In the genomic region with DNA sequence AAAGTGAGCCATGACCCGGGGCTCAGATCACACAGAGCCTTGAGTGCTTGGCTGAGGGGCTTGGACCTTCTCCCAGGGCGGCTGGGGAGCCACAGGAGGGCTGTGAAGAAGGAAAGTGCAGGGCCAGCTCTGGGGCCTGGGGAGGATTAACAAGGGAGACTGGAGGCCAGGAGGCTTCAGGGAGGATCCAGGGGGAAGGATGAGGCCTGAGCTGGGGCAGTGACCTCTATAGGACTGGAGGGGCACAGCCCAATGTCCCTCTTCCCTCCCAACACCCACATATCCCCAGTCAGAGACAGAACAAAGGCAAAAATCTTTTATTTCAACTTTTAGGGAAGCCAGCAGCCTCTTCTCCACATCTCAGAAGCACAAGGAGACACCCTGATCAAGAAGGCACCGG, we compare ENCODE assay signal across 36 cellular contexts. TPM values are rescaled to one million over a fixed set of nuclear protein-coding genes. Genes with fewer than 3 reads are reported as not detected.
DNase-seq lines count a peak whose midpoint lies in the region; ATAC-seq, FAIRE-seq and TF ChIP-seq lines count a peak whose summit lies in the region.
"Had no signal": no experiment of that assay in that cellular context is flagged by ENCODE, and none has a peak within 500 bp of the region (broad histone marks: within the 10 kb centered on the region; RNA-seq: fewer than 3 reads in every experiment).

No MANE protein-coding gene starts in this region.

- peaks cover 14% of the 10 kb centered on the region; the same call in 1 of the 2 replicates for H3K23me2 ChIP-seq in H1 (ENCODE audit: low read depth, low read length)

- no peak for FAIRE-seq in H1 (lab: Jason Lieb, UNC)
- FAIRE-seq in GM12891 (lab: Jason Lieb, UNC): no peak
- FAIRE-seq: endometrium, small intestine had no signal

- H3K9me3 ChIP-seq in H1 (ENCODE audit: insufficient read depth in 2 of 2, low read depth in 1 of 2, low read length in 1 of 2) (no peaks in the 10 kb centered on the region), osteoblast (ENCODE audit: low read depth, low read length) (no peaks in the 10 kb centered on the region)
- H3K9me3 ChIP-seq: gastrocnemius medialis, HAP-1, lower lobe of right lung, ovary, upper lobe of right lung had no signal

- H2BK20ac ChIP-seq in H1 (ENCODE audit: low read length): no peak overlapping the region

- no peak for DNase-seq in activated CD8-positive, alpha-beta T cell treated with anti-CD3 and anti-CD28 coated beads for 36 hours
- no peak for DNase-seq in activated CD8-positive, alpha-beta T cell treated with anti-CD3 and anti-CD28 coated beads, Interleukin-2, amount 10 ng/mL, durations not matched to agents 7 days and 5 days
- DNase-seq in H1 (ENCODE audit: low read depth in 1 of 2, low spot score in 2 of 2): no peak
- peak; percentile 6 for DNase-seq in osteoblast (ENCODE audit: insufficient read length, low spot score, missing footprints)
- DNase-seq in NCI-H526 treated with DMSO at 0.1 percent for 48 hours (lab: John Stamatoyannopoulos, UW): no peak
- DNase-seq in GM12891 (ENCODE audit: insufficient read length, low spot score): no peak
- DNase-seq in osteocyte (ENCODE audit: extremely low spot score, unreplicated experiment): no peak
- DNase-seq: activated CD4-positive, alpha-beta T cell treated with anti-CD3 and anti-CD28 coated beads, Interleukin-2, amount 10 ng/mL, durations not matched to agents 24 days and 14 days; activated naive CD4-positive, alpha-beta T cell; activated T-cell treated with anti-CD3 and anti-CD28 coated beads, Interleukin-2, amount 50 U/mL, for 72 hours; CD8-positive, alpha-beta T cell; DMS 273 treated with DMSO at 0.1 percent for 48 hours; gastrocnemius medialis; Karpas-422; lower lobe of right lung; naive thymus-derived CD4-positive, alpha-beta T cell; NCI-H2029; NCI-H524 treated with DMSO at 0.1 percent for 48 hours; ovary; SHP77 treated with DMSO at 0.1 percent for 48 hours; small intestine; stimulated activated naive CD8-positive, alpha-beta T cell treated with anti-CD3 and anti-CD28 coated beads, Interleukin-15, Interleukin-2, amounts not matched to agents 100 U/mL and 50 U/mL, for 24 hours; T1000; upper lobe of right lung; WERI-Rb-1 had no signal

- no peak overlapping the region for H3K14ac ChIP-seq in H1 (ENCODE audit: insufficient read length)

- H3K4me2 ChIP-seq in H1 (ENCODE audit: insufficient read depth in 1 of 2, low read depth in 2 of 2, low read length in 2 of 2) (no peak overlapping the region), osteoblast (ENCODE audit: insufficient read depth, low read length) (no peak overlapping the region)

- no peak overlapping the region for H2BK15ac ChIP-seq in H1 (ENCODE audit: low read length)

- no peak overlapping the region for H3K23ac ChIP-seq in H1 (ENCODE audit: insufficient read length)

- no peak overlapping the region for H3K9ac ChIP-seq in H1 (replicated peaks in 1 of 4; ENCODE audit: extremely low read depth in 1 of 4, low read depth in 3 of 4, low read length in 3 of 4)

- H3K27me3 ChIP-seq in H1 (replicated peaks in 1 of 4; ENCODE audit: control insufficient read depth in 3 of 4, extremely low read depth in 1 of 4, insufficient read depth in 3 of 4, low read length in 3 of 4) (peaks cover 0 to 2% (median 1%) of the 10 kb centered on the region in 4 experiments; a peak in 5 of 7 replicates), osteoblast (ENCODE audit: insufficient read depth, low read length) (peaks cover 14% of the 10 kb centered on the region)
- H3K27me3 ChIP-seq: ovary had no signal

- 84% methylated on average over 3 of the region's 3 CpGs; no CpG with 5 or more reads in 1 of the 2 experiments for WGBS in H1 (ENCODE audit: extremely low coverage in 1 of 2, insufficient coverage in 1 of 2, insufficient read length in 1 of 2, insufficient replicate concordance in 2 of 2, low coverage in 1 of 2, low lambda C conversion rate in 2 of 2, missing lambda C conversion rate in 1 of 2), 2 experiments

- H2AFZ ChIP-seq in H1 (ENCODE audit: low read length) (no peak overlapping the region), osteoblast (ENCODE audit: low read length) (no peak overlapping the region)

- TF ChIP-seq RAD21 in H1 (IDR thresholded peaks at IDR 0.05 in 1 of 2, conservative IDR thresholded peaks at IDR 0.05 in 1 of 2; ENCODE audit: low read depth in 2 of 2, low read length in 2 of 2): no peak

- H3K18ac ChIP-seq in H1 (ENCODE audit: extremely low read depth, low read length): no peak overlapping the region

- no peaks in the 10 kb centered on the region for H3K9me3 Mint-ChIP-seq in activated CD8-positive, alpha-beta T cell treated with anti-CD3 and anti-CD28 coated beads for 36 hours
- no peaks in the 10 kb centered on the region for H3K9me3 Mint-ChIP-seq in activated CD8-positive, alpha-beta T cell treated with anti-CD3 and anti-CD28 coated beads, Interleukin-2, amount 10 ng/mL, durations not matched to agents 7 days and 5 days (ENCODE audit: insufficient read depth)
- H3K9me3 Mint-ChIP-seq in IgD-negative memory B cell: no peaks in the 10 kb centered on the region
- no peaks in the 10 kb centered on the region for H3K9me3 Mint-ChIP-seq in osteocyte (ENCODE audit: unreplicated experiment)
- H3K9me3 Mint-ChIP-seq: activated CD4-positive, alpha-beta T cell treated with anti-CD3 and anti-CD28 coated beads, Interleukin-2, amount 10 ng/mL, durations not matched to agents 24 days and 14 days; activated T-cell treated with anti-CD3 and anti-CD28 coated beads, Interleukin-2, amount 50 U/mL, for 72 hours; CD8-positive, alpha-beta T cell had no signal

- H3K36me3 Mint-ChIP-seq in activated CD8-positive, alpha-beta T cell treated with anti-CD3 and anti-CD28 coated beads for 36 hours (ENCODE audit: low read depth): peaks cover 31% of the 10 kb centered on the region
- peaks cover 42% of the 10 kb centered on the region for H3K36me3 Mint-ChIP-seq in activated CD8-positive, alpha-beta T cell treated with anti-CD3 and anti-CD28 coated beads, Interleukin-2, amount 10 ng/mL, durations not matched to agents 7 days and 5 days (ENCODE audit: low read depth)
- H3K36me3 Mint-ChIP-seq in IgD-negative memory B cell (peaks cover 2% of the 10 kb centered on the region), osteocyte (ENCODE audit: unreplicated experiment) (peaks cover 11% of the 10 kb centered on the region)

- H3K56ac ChIP-seq in H1 (replicated peaks; ENCODE audit: insufficient read length, low read depth, low read length): no peak overlapping the region

- peak overlapping the region; percentile 11 for H3K27ac Mint-ChIP-seq in activated CD8-positive, alpha-beta T cell treated with anti-CD3 and anti-CD28 coated beads for 36 hours
- H3K27ac Mint-ChIP-seq in activated CD8-positive, alpha-beta T cell treated with anti-CD3 and anti-CD28 coated beads, Interleukin-2, amount 10 ng/mL, durations not matched to agents 7 days and 5 days: no peak overlapping the region
- peak overlapping the region in 2 of 3 donors; percentile 86 to 92 for H3K27ac Mint-ChIP-seq in IgD-negative memory B cell
- no peak overlapping the region for H3K27ac Mint-ChIP-seq in osteocyte (ENCODE audit: unreplicated experiment)
- H3K27ac Mint-ChIP-seq: activated CD4-positive, alpha-beta T cell treated with anti-CD3 and anti-CD28 coated beads, Interleukin-2, amount 10 ng/mL, durations not matched to agents 24 days and 14 days; activated T-cell treated with anti-CD3 and anti-CD28 coated beads, Interleukin-2, amount 50 U/mL, for 72 hours had no signal

- H3K27ac ChIP-seq in H1 (ENCODE audit: low read depth, low read length) (no peak overlapping the region), osteoblast (ENCODE audit: low read depth, low read length) (no peak overlapping the region)
- H3K27ac ChIP-seq: gastrocnemius medialis, HL-60, lower lobe of right lung, ovary, upper lobe of right lung, WERI-Rb-1 had no signal

- H3K4me3 ChIP-seq in H1 (ENCODE audit: extremely low read depth in 1 of 4, insufficient read depth in 2 of 4, low read depth in 3 of 4, low read length in 4 of 4) (no peak overlapping the region), osteoblast (ENCODE audit: insufficient read depth, low read length) (no peak overlapping the region)
- H3K4me3 ChIP-seq: gastrocnemius medialis, HAP-1, lower lobe of right lung, ovary, upper lobe of right lung had no signal

- no peak for ATAC-seq in activated CD8-positive, alpha-beta T cell treated with anti-CD3 and anti-CD28 coated beads for 36 hours
- no peak for ATAC-seq in activated CD8-positive, alpha-beta T cell treated with anti-CD3 and anti-CD28 coated beads, Interleukin-2, amount 10 ng/mL, durations not matched to agents 7 days and 5 days
- ATAC-seq: activated T-cell treated with anti-CD3 and anti-CD28 coated beads, Interleukin-2, amount 50 U/mL, for 72 hours; CD8-positive, alpha-beta T cell; gastrocnemius medialis; lower lobe of right lung; naive thymus-derived CD4-positive, alpha-beta T cell; Panc1; stimulated activated naive CD8-positive, alpha-beta T cell treated with anti-CD3 and anti-CD28 coated beads, Interleukin-15, Interleukin-2, amounts not matched to agents 100 U/mL and 50 U/mL, for 24 hours; upper lobe of right lung had no signal

- H3K79me1 ChIP-seq in H1 (ENCODE audit: low read depth, low read length): peaks cover 2% of the 10 kb centered on the region

- no peak overlapping the region for H3K4ac ChIP-seq in H1 (replicated peaks; ENCODE audit: insufficient read length, low read depth, low read length)

- no peak for TF ChIP-seq CTCF in activated CD8-positive, alpha-beta T cell treated with anti-CD3 and anti-CD28 coated beads for 36 hours (IDR thresholded peaks at IDR 0.05)
- peak in 2 of 3 experiments; percentile 26 to 28; a peak in 2 of 4 replicates for TF ChIP-seq CTCF in H1 (IDR thresholded peaks at IDR 0.05; ENCODE audit: control extremely low read depth in 1 of 3, insufficient read depth in 1 of 3, low read depth in 1 of 3, low read length in 3 of 3)
- TF ChIP-seq CTCF in osteoblast (IDR thresholded peaks at IDR 0.05; ENCODE audit: extremely low read depth, low read depth, low read length): no peak
- no peak for TF ChIP-seq CTCF in osteocyte (IDR thresholded peaks at IDR 0.05)

- no peak overlapping the region for H2BK12ac ChIP-seq in H1 (ENCODE audit: low read depth, low read length)

- H4K91ac ChIP-seq in H1 (replicated peaks; ENCODE audit: insufficient read length, low read length): no peak overlapping the region

- no peak overlapping the region for H4K8ac ChIP-seq in H1 (ENCODE audit: extremely low read depth, insufficient read depth, low read length)

- TF ChIP-seq POLR2A in H1 (IDR thresholded peaks at IDR 0.05; ENCODE audit: control extremely low read depth in 1 of 2, low read depth in 2 of 2, low read length in 2 of 2) (no peak), GM12891 (IDR thresholded peaks at IDR 0.05; ENCODE audit: low read depth, low read length) (no peak)

- no peak overlapping the region for H2BK120ac ChIP-seq in H1 (replicated peaks; ENCODE audit: low read depth, low read length)

- no peak for TF ChIP-seq EP300 in H1 (IDR thresholded peaks at IDR 0.05; ENCODE audit: borderline replicate concordance in 1 of 2, low read depth in 2 of 2, low read length in 2 of 2)

- H3K4me1 ChIP-seq in H1 (replicated peaks in 1 of 4; ENCODE audit: control insufficient read depth in 3 of 4, insufficient read depth in 4 of 4, low read length in 3 of 4) (peaks cover 0 to 15% (median 13%) of the 10 kb centered on the region in 4 experiments; a peak in 6 of 7 replicates), osteoblast (ENCODE audit: insufficient read depth, low read length) (peaks cover 11% of the 10 kb centered on the region)

- peaks cover 51% of the 10 kb centered on the region for H3K4me1 Mint-ChIP-seq in activated CD8-positive, alpha-beta T cell treated with anti-CD3 and anti-CD28 coated beads for 36 hours (ENCODE audit: low read depth)
- H3K4me1 Mint-ChIP-seq in activated CD8-positive, alpha-beta T cell treated with anti-CD3 and anti-CD28 coated beads, Interleukin-2, amount 10 ng/mL, durations not matched to agents 7 days and 5 days (ENCODE audit: low read depth): peaks cover 76% of the 10 kb centered on the region
- peaks cover 3 to 28% (median 24%) of the 10 kb centered on the region in 3 donors for H3K4me1 Mint-ChIP-seq in IgD-negative memory B cell
- H3K4me1 Mint-ChIP-seq in osteocyte (ENCODE audit: unreplicated experiment): peaks cover 25% of the 10 kb centered on the region

- CTCF ChIA-PET in activated CD8-positive, alpha-beta T cell treated with anti-CD3 and anti-CD28 coated beads for 36 hours (lab: Charles Lee): interaction anchor here (1.1 to 4.9 kb wide), 3 partner anchors 8 to 55 kb away, joined by 3 to 27 read pairs (median 12); a partner anchor contains a TSS
- CTCF ChIA-PET in activated CD8-positive, alpha-beta T cell treated with anti-CD3 and anti-CD28 coated beads, Interleukin-2, amount 10 ng/mL, durations not matched to agents 7 days and 5 days (lab: Charles Lee): interaction anchor here (1.3 to 3.8 kb wide), 4 partner anchors 23 to 55 kb away, joined by 3 to 13 read pairs (median 6); a partner anchor contains a TSS
- CTCF ChIA-PET in H1 (lab: Charles Lee; ENCODE audit: partially characterized antibody): interaction anchor here (0.8 to 7.9 kb wide), 14 partner anchors 8 to 414 kb away, joined by 3 to 88 read pairs (median 3); a partner anchor contains a TSS

- no peak overlapping the region for H2BK5ac ChIP-seq in H1 (ENCODE audit: low read depth, low read length)

- H3K79me2 ChIP-seq in H1 (ENCODE audit: control insufficient read depth in 1 of 2, insufficient read depth in 2 of 2, low read length in 2 of 2) (peaks cover 0 to 10% of the 10 kb centered on the region in 2 experiments; a peak in 2 of 4 replicates), osteoblast (ENCODE audit: insufficient read depth, low read length) (peaks cover 9% of the 10 kb centered on the region)

- intact Hi-C loops in activated CD8-positive, alpha-beta T cell treated with anti-CD3 and anti-CD28 coated beads for 36 hours (cut with micrococcal nuclease): loop anchor here (10.0 kb wide), 1 partner anchor 181 kb away; no protein-coding TSS in a partner anchor

- H4K20me1 ChIP-seq in H1 (replicated peaks in 1 of 2; ENCODE audit: control insufficient read depth in 1 of 2, insufficient read depth in 2 of 2, low read length in 2 of 2): peaks cover 9 to 15% of the 10 kb centered on the region in 2 experiments
- no peaks in the 10 kb centered on the region for H4K20me1 ChIP-seq in osteoblast (ENCODE audit: insufficient read depth, low read length)

- no peak overlapping the region for H4K5ac ChIP-seq in H1 (ENCODE audit: insufficient read length, low read depth, low read length)

- no peak overlapping the region for H2AK5ac ChIP-seq in H1 (ENCODE audit: low read depth, low read length)

- H3K36me3 ChIP-seq in H1 (ENCODE audit: control insufficient read depth in 2 of 4, insufficient read depth in 4 of 4, low read length in 3 of 4) (peaks cover 11 to 17% (median 12%) of the 10 kb centered on the region in 4 experiments; a peak in 6 of 8 replicates), osteoblast (ENCODE audit: insufficient read depth, low read length) (peaks cover 6% of the 10 kb centered on the region)
- H3K36me3 ChIP-seq: ovary had no signal

- H3K27me3 Mint-ChIP-seq in activated CD8-positive, alpha-beta T cell treated with anti-CD3 and anti-CD28 coated beads for 36 hours: peaks cover 13% of the 10 kb centered on the region
- H3K27me3 Mint-ChIP-seq in activated CD8-positive, alpha-beta T cell treated with anti-CD3 and anti-CD28 coated beads, Interleukin-2, amount 10 ng/mL, durations not matched to agents 7 days and 5 days (ENCODE audit: low read depth): peaks cover 15% of the 10 kb centered on the region
- peaks cover 10% of the 10 kb centered on the region for H3K27me3 Mint-ChIP-seq in IgD-negative memory B cell
- peaks cover 15% of the 10 kb centered on the region for H3K27me3 Mint-ChIP-seq in osteocyte (ENCODE audit: unreplicated experiment)

- POLR2A ChIA-PET in activated CD8-positive, alpha-beta T cell treated with anti-CD3 and anti-CD28 coated beads for 36 hours (lab: Charles Lee): interaction anchor here (1.6 kb wide), 1 partner anchor 19 kb away, joined by 4 read pairs; no protein-coding TSS in a partner anchor
- POLR2A ChIA-PET in activated CD8-positive, alpha-beta T cell treated with anti-CD3 and anti-CD28 coated beads, Interleukin-2, amount 10 ng/mL, durations not matched to agents 7 days and 5 days (lab: Charles Lee): interaction anchor here (0.6 kb wide), 1 partner anchor 174 kb away, joined by 3 read pairs; no protein-coding TSS in a partner anchor
- POLR2A ChIA-PET in H1 (lab: Charles Lee; ENCODE audit: partially characterized antibody): interaction anchor here (0.7 to 1.6 kb wide), 7 partner anchors 9 to 78 kb away, joined by 3 to 9 read pairs (median 3); no protein-coding TSS in a partner anchor

- no peak overlapping the region for H3K4me3 Mint-ChIP-seq in activated CD8-positive, alpha-beta T cell treated with anti-CD3 and anti-CD28 coated beads for 36 hours
- H3K4me3 Mint-ChIP-seq in activated CD8-positive, alpha-beta T cell treated with anti-CD3 and anti-CD28 coated beads, Interleukin-2, amount 10 ng/mL, durations not matched to agents 7 days and 5 days: no peak overlapping the region
- H3K4me3 Mint-ChIP-seq in IgD-negative memory B cell: peak overlapping the region in 2 of 4 donors; percentile 9 to 65
- H3K4me3 Mint-ChIP-seq in osteocyte (ENCODE audit: unreplicated experiment): no peak overlapping the region
- H3K4me3 Mint-ChIP-seq: activated CD4-positive, alpha-beta T cell treated with anti-CD3 and anti-CD28 coated beads, Interleukin-2, amount 10 ng/mL, durations not matched to agents 24 days and 14 days; activated T-cell treated with anti-CD3 and anti-CD28 coated beads, Interleukin-2, amount 50 U/mL, for 72 hours; CD8-positive, alpha-beta T cell had no signal

RNA-seq across cellular contexts. Expression of a gene that starts 4.7 kb away (rescaled TPM):
- total RNA-seq in activated CD8-positive, alpha-beta T cell treated with anti-CD3 and anti-CD28 coated beads for 36 hours: under 1 TPM in 1 of 2 experiments, not detected in 1; 0.23 TPM
- under 1 TPM in 1 of 2 experiments, not detected in 1; 0.16 TPM for total RNA-seq in activated CD8-positive, alpha-beta T cell treated with anti-CD3 and anti-CD28 coated beads, Interleukin-2, amount 10 ng/mL, durations not matched to agents 7 days and 5 days
- polyA plus RNA-seq in IgD-negative memory B cell (not detected), H1 (2011; rRNA removed) (2.7 and 4.7 TPM in 2 replicates)
- total RNA-seq in H1 (2021; fragmentation: NEBNext Ultra II Directional; extraction: Animal tissue kit (Norgen Biotek cat#: 25700)): 2.3 and 3.0 TPM in 2 replicates
- polyA plus RNA-seq in H1 (2011; cell fraction: cytosol; rRNA removed): 2.8 TPM
- polyA plus RNA-seq in H1 (2011; cell fraction: nucleus; rRNA removed): 4.6 TPM
- polyA plus RNA-seq in H1 (2012, experiment 1 of 2): 1.8 to 2.6 TPM (median 2.5 TPM) in 4 replicates
- 1.9 TPM for polyA plus RNA-seq in H1 (2012, experiment 2 of 2)
- 3.2 TPM for polyA plus RNA-seq in H1 (2013, experiment 1 of 2)
- polyA plus RNA-seq in H1 (2013, experiment 2 of 2): 3.5 TPM
- polyA minus RNA-seq in H1 (2011; rRNA and poly(A)+ RNA removed): 1.1 and 1.7 TPM in 2 replicates
- 2.6 TPM for polyA minus RNA-seq in H1 (2011; cell fraction: cytosol; rRNA and poly(A)+ RNA removed)
- 3.5 TPM for polyA minus RNA-seq in H1 (2011; cell fraction: nucleus; rRNA and poly(A)+ RNA removed)
- total RNA-seq in osteoblast (under 0.01 TPM in 2 replicates), osteocyte (0.34 and 0.54 TPM in 2 replicates)
- 0.09 TPM for polyA plus RNA-seq in GM12891 (2012; ENCODE audit: low read depth, missing spikeins)
- total RNA-seq: A172, kidney epithelial cell had no signal
- polyA plus RNA-seq: naive thymus-derived CD4-positive, alpha-beta T cell had no signal

RNA-seq across cellular contexts. Expression of a gene that starts 5.6 kb away (rescaled TPM):
- 100 to 1,000 TPM; 124 to 126 TPM for total RNA-seq in activated CD8-positive, alpha-beta T cell treated with anti-CD3 and anti-CD28 coated beads for 36 hours
- total RNA-seq in activated CD8-positive, alpha-beta T cell treated with anti-CD3 and anti-CD28 coated beads, Interleukin-2, amount 10 ng/mL, durations not matched to agents 7 days and 5 days: 100 to 1,000 TPM; 128 to 129 TPM
- polyA plus RNA-seq in IgD-negative memory B cell (98.8 TPM), H1 (2011; rRNA removed) (195 and 220 TPM in 2 replicates)
- 146 and 155 TPM in 2 replicates for total RNA-seq in H1 (2021; fragmentation: NEBNext Ultra II Directional; extraction: Animal tissue kit (Norgen Biotek cat#: 25700))
- polyA plus RNA-seq in H1 (2011; cell fraction: cytosol; rRNA removed): 231 TPM
- 195 TPM for polyA plus RNA-seq in H1 (2011; cell fraction: nucleus; rRNA removed)
- 192 to 228 TPM (median 222 TPM) in 4 replicates for polyA plus RNA-seq in H1 (2012, experiment 1 of 2)
- polyA plus RNA-seq in H1 (2012, experiment 2 of 2): 206 TPM
- polyA plus RNA-seq in H1 (2013, experiment 1 of 2): 148 TPM
- 146 TPM for polyA plus RNA-seq in H1 (2013, experiment 2 of 2)
- 107 and 108 TPM in 2 replicates for polyA minus RNA-seq in H1 (2011; rRNA and poly(A)+ RNA removed)
- polyA minus RNA-seq in H1 (2011; cell fraction: cytosol; rRNA and poly(A)+ RNA removed): 65.8 TPM
- polyA minus RNA-seq in H1 (2011; cell fraction: nucleus; rRNA and poly(A)+ RNA removed): 63.0 TPM
- total RNA-seq in osteoblast (79.3 and 80.7 TPM in 2 replicates), osteocyte (80.2 and 84.5 TPM in 2 replicates)
- polyA plus RNA-seq in GM12891 (2012; ENCODE audit: low read depth, missing spikeins): 116 TPM

RNA-seq across cellular contexts. Expression of a gene that starts 7.0 kb away (rescaled TPM):
- total RNA-seq in activated CD8-positive, alpha-beta T cell treated with anti-CD3 and anti-CD28 coated beads for 36 hours: 10 to 100 TPM; 24.6 to 24.8 TPM
- 10 to 100 TPM; 36.6 to 37.5 TPM for total RNA-seq in activated CD8-positive, alpha-beta T cell treated with anti-CD3 and anti-CD28 coated beads, Interleukin-2, amount 10 ng/mL, durations not matched to agents 7 days and 5 days
- polyA plus RNA-seq in IgD-negative memory B cell: 67.5 TPM
- 32.7 and 34.3 TPM in 2 replicates for total RNA-seq in H1 (2021; fragmentation: NEBNext Ultra II Directional; extraction: Animal tissue kit (Norgen Biotek cat#: 25700))
- 30.5 and 54.8 TPM in 2 replicates for polyA plus RNA-seq in H1 (2011; rRNA removed)
- 32.1 TPM for polyA plus RNA-seq in H1 (2011; cell fraction: cytosol; rRNA removed)
- 81.6 TPM for polyA plus RNA-seq in H1 (2011; cell fraction: nucleus; rRNA removed)
- polyA plus RNA-seq in H1 (2012, experiment 1 of 2): 26.2 to 40.1 TPM (median 35.4 TPM) in 4 replicates
- 25.7 TPM for polyA plus RNA-seq in H1 (2012, experiment 2 of 2)
- 19.9 TPM for polyA plus RNA-seq in H1 (2013, experiment 1 of 2)
- 18.5 TPM for polyA plus RNA-seq in H1 (2013, experiment 2 of 2)
- 13.9 and 18.1 TPM in 2 replicates for polyA minus RNA-seq in H1 (2011; rRNA and poly(A)+ RNA removed)
- 25.7 TPM for polyA minus RNA-seq in H1 (2011; cell fraction: cytosol; rRNA and poly(A)+ RNA removed)
- polyA minus RNA-seq in H1 (2011; cell fraction: nucleus; rRNA and poly(A)+ RNA removed): 21.3 TPM
- 26.4 and 32.7 TPM in 2 replicates for total RNA-seq in osteoblast
- 13.7 TPM for polyA plus RNA-seq in GM12891 (2012; ENCODE audit: low read depth, missing spikeins)
- 31.8 and 34.0 TPM in 2 replicates for total RNA-seq in osteocyte

RNA-seq across cellular contexts. Expression of a gene that starts 20.8 kb away (rescaled TPM):
- total RNA-seq in activated CD8-positive, alpha-beta T cell treated with anti-CD3 and anti-CD28 coated beads for 36 hours: not detected
- not detected for total RNA-seq in activated CD8-positive, alpha-beta T cell treated with anti-CD3 and anti-CD28 coated beads, Interleukin-2, amount 10 ng/mL, durations not matched to agents 7 days and 5 days
- polyA plus RNA-seq in IgD-negative memory B cell (not detected), H1 (2011; rRNA removed) (0.68 and 1.2 TPM in 2 replicates)
- 0.93 and 1.1 TPM in 2 replicates for total RNA-seq in H1 (2021; fragmentation: NEBNext Ultra II Directional; extraction: Animal tissue kit (Norgen Biotek cat#: 25700))
- polyA plus RNA-seq in H1 (2011; cell fraction: cytosol; rRNA removed): 0.47 TPM
- polyA plus RNA-seq in H1 (2011; cell fraction: nucleus; rRNA removed): 1.5 TPM
- 1.2 to 2.3 TPM (median 1.7 TPM) in 4 replicates for polyA plus RNA-seq in H1 (2012, experiment 1 of 2)
- polyA plus RNA-seq in H1 (2012, experiment 2 of 2): 1.1 TPM
- 3.5 TPM for polyA plus RNA-seq in H1 (2013, experiment 1 of 2)
- 2.8 TPM for polyA plus RNA-seq in H1 (2013, experiment 2 of 2)
- 0.19 TPM in 1 of 2 replicates, not detected in the other for polyA minus RNA-seq in H1 (2011; rRNA and poly(A)+ RNA removed)
- not detected for polyA minus RNA-seq in H1 (2011; cell fraction: cytosol; rRNA and poly(A)+ RNA removed)
- polyA minus RNA-seq in H1 (2011; cell fraction: nucleus; rRNA and poly(A)+ RNA removed): 0.70 TPM
- total RNA-seq in osteoblast (not detected in 2 replicates), osteocyte (not detected in 2 replicates)
- polyA plus RNA-seq in GM12891 (2012; ENCODE audit: low read depth, missing spikeins): not detected
- total RNA-seq: A172; activated CD4-positive, alpha-beta T cell treated with anti-CD3 and anti-CD28 coated beads, Interleukin-2, amount 10 ng/mL, durations not matched to agents 24 days and 14 days; activated T-cell treated with anti-CD3 and anti-CD28 coated beads, Interleukin-2, amount 50 U/mL, for 72 hours; CD8-positive, alpha-beta T cell; dermis microvascular lymphatic vessel endothelial cell; gastrocnemius medialis; kidney epithelial cell; lower lobe of right lung; naive thymus-derived CD4-positive, alpha-beta T cell; ovary; renal cortical epithelial cell; upper lobe of right lung had no signal
- polyA plus RNA-seq: adipose tissue; naive thymus-derived CD4-positive, alpha-beta T cell; ovary; small intestine had no signal

RNA-seq across cellular contexts. Expression of a gene that starts 22.8 kb away (rescaled TPM):
- total RNA-seq in activated CD8-positive, alpha-beta T cell treated with anti-CD3 and anti-CD28 coated beads for 36 hours: not detected
- not detected for total RNA-seq in activated CD8-positive, alpha-beta T cell treated with anti-CD3 and anti-CD28 coated beads, Interleukin-2, amount 10 ng/mL, durations not matched to agents 7 days and 5 days
- polyA plus RNA-seq in IgD-negative memory B cell (not detected), H1 (2011; rRNA removed) (0.50 TPM in 1 of 2 replicates, not detected in the other)
- 0.82 TPM in 1 of 2 replicates, not detected in the other for total RNA-seq in H1 (2021; fragmentation: NEBNext Ultra II Directional; extraction: Animal tissue kit (Norgen Biotek cat#: 25700))
- 0.41 TPM for polyA plus RNA-seq in H1 (2011; cell fraction: cytosol; rRNA removed)
- 0.40 TPM for polyA plus RNA-seq in H1 (2011; cell fraction: nucleus; rRNA removed)
- polyA plus RNA-seq in H1 (2012, experiment 1 of 2): 0.63 to 0.70 TPM in 2 of 4 replicates, not detected in the others
- polyA plus RNA-seq in H1 (2012, experiment 2 of 2): not detected
- polyA plus RNA-seq in H1 (2013, experiment 1 of 2): 0.81 TPM
- 0.83 TPM for polyA plus RNA-seq in H1 (2013, experiment 2 of 2)
- polyA minus RNA-seq in H1 (2011; rRNA and poly(A)+ RNA removed): not detected in 2 replicates
- polyA minus RNA-seq in H1 (2011; cell fraction: cytosol; rRNA and poly(A)+ RNA removed): not detected
- polyA minus RNA-seq in H1 (2011; cell fraction: nucleus; rRNA and poly(A)+ RNA removed): not detected
- total RNA-seq in osteoblast (not detected in 2 replicates), osteocyte (not detected in 2 replicates)
- not detected for polyA plus RNA-seq in GM12891 (2012; ENCODE audit: low read depth, missing spikeins)
- total RNA-seq: A172; activated CD4-positive, alpha-beta T cell treated with anti-CD3 and anti-CD28 coated beads, Interleukin-2, amount 10 ng/mL, durations not matched to agents 24 days and 14 days; activated T-cell treated with anti-CD3 and anti-CD28 coated beads, Interleukin-2, amount 50 U/mL, for 72 hours; CD8-positive, alpha-beta T cell; dermis microvascular lymphatic vessel endothelial cell; gastrocnemius medialis; kidney epithelial cell; lower lobe of right lung; naive thymus-derived CD4-positive, alpha-beta T cell; ovary; renal cortical epithelial cell; temporal lobe; upper lobe of right lung had no signal
- polyA plus RNA-seq: adipose tissue; naive thymus-derived CD4-positive, alpha-beta T cell; ovary; small intestine had no signal

Comparison
In these comparisons a context has a peak if more than half of its experiments do, and no peak if none do; other contexts are left out.
1. H3K27ac Mint-ChIP-seq: peak in activated CD8-positive, alpha-beta T cell treated with anti-CD3 and anti-CD28 coated beads for 36 hours (single experiment) and IgD-negative memory B cell (2 of 3); none in activated CD8-positive, alpha-beta T cell treated with anti-CD3 and anti-CD28 coated beads, Interleukin-2, amount 10 ng/mL, durations not matched to agents 7 days and 5 days (single experiment) and osteocyte (single experiment).
2. CTCF ChIP-seq: peak in H1 (2 of 3); none in activated CD8-positive, alpha-beta T cell treated with anti-CD3 and anti-CD28 coated beads for 36 hours (single experiment), osteoblast (single experiment) and osteocyte (single experiment).